ENCODE assay signal across 11 cellular contexts in genomic region chr11:34235189-34235588, GRCh38.
DNase-seq lines count a peak whose midpoint lies in the region; ATAC-seq and TF ChIP-seq lines count a peak whose summit lies in the region.
"Had no signal": no experiment of that assay in that cellular context is flagged by ENCODE, and none has a peak within 500 bp of the region (broad histone marks: within the 10 kb centered on the region; RNA-seq: fewer than 3 reads in every experiment).

No MANE protein-coding gene starts in this region.

- CTCF ChIA-PET in HEK293T (lab: Yijun Ruan, JAX): no interaction called here

- TF ChIP-seq CTCF in GM10266 (IDR thresholded peaks at IDR 0.05; ENCODE audit: control insufficient read depth, insufficient read depth, low read depth, missing control alignments): no peak

- H3K36me3 Mint-ChIP-seq in central memory CD8-positive, alpha-beta T cell (ENCODE audit: insufficient read depth): no peaks in the 10 kb centered on the region

- peaks cover 19% of the 10 kb centered on the region for H3K4me1 Mint-ChIP-seq in central memory CD8-positive, alpha-beta T cell

- H3K27me3 Mint-ChIP-seq in central memory CD8-positive, alpha-beta T cell: peaks cover 32% of the 10 kb centered on the region

- DNase-seq in central memory CD8-positive, alpha-beta T cell (ENCODE audit: low spot score in 2 of 2): no peak
- no peak for DNase-seq in HEK293T (ENCODE audit: extremely low spot score)
- DNase-seq in NCI-H2227 (lab: John Stamatoyannopoulos, UW; ENCODE audit: unreplicated experiment): no peak
- DNase-seq in GM10266 (ENCODE audit: extremely low spot score): no peak
- DNase-seq in RPMI8226: no peak
- DNase-seq: activated gamma-delta T cell treated with Interleukin-2 at 50 U/mL for 16 hours, cortex of kidney, Karpas-422 had no signal

- POLR2A ChIA-PET in HEK293T (lab: Yijun Ruan, JAX): no interaction called here

- peak overlapping the region; percentile 62 for H3K27ac Mint-ChIP-seq in central memory CD8-positive, alpha-beta T cell (ENCODE audit: low read depth)

- H3K4me3 Mint-ChIP-seq in central memory CD8-positive, alpha-beta T cell: no peak overlapping the region

- ATAC-seq in GM18498 (IDR thresholded peaks at IDR 0.05; ENCODE audit: unreplicated experiment) (peak; percentile 28), GM19463 (IDR thresholded peaks at IDR 0.05; ENCODE audit: unreplicated experiment) (peak; percentile 29), HG03280 (IDR thresholded peaks at IDR 0.05; ENCODE audit: unreplicated experiment) (peak; percentile 42)
- ATAC-seq in central memory CD8-positive, alpha-beta T cell (replicated peaks; ENCODE audit: extremely low read depth, poor library complexity, severe bottlenecking): no peak

- no peaks in the 10 kb centered on the region for H3K9me3 Mint-ChIP-seq in central memory CD8-positive, alpha-beta T cell

TF ChIP-seq in HEK293T, 16 proteins besides CTCF, POLR2A, EP300 and RAD21:
- TF ChIP-seq CTBP1 (IDR thresholded peaks at IDR 0.05; ENCODE audit: borderline replicate concordance) (no peak), HDGF (IDR thresholded peaks at IDR 0.05; ENCODE audit: borderline replicate concordance) (no peak), ARNT (IDR thresholded peaks at IDR 0.05) (no peak), FOXK2 (IDR thresholded peaks at IDR 0.05) (no peak), TARDBP (IDR thresholded peaks at IDR 0.05) (no peak), SP1 (IDR thresholded peaks at IDR 0.05) (no peak), ZNF384 (IDR thresholded peaks at IDR 0.05) (no peak), SUZ12 (IDR thresholded peaks at IDR 0.05) (no peak), FOXA1 (IDR thresholded peaks at IDR 0.05) (no peak), ELF4 (IDR thresholded peaks at IDR 0.05) (no peak), BHLHE40 (IDR thresholded peaks at IDR 0.05; ENCODE audit: borderline replicate concordance) (no peak), LEF1 (IDR thresholded peaks at IDR 0.05; ENCODE audit: borderline replicate concordance) (no peak), NFRKB (IDR thresholded peaks at IDR 0.05) (no peak), FOXM1 (IDR thresholded peaks at IDR 0.05; ENCODE audit: borderline replicate concordance) (no peak), L3MBTL2 (conservative IDR thresholded peaks at IDR 0.05) (no peak)
- TF ChIP-seq, protein P1, sequence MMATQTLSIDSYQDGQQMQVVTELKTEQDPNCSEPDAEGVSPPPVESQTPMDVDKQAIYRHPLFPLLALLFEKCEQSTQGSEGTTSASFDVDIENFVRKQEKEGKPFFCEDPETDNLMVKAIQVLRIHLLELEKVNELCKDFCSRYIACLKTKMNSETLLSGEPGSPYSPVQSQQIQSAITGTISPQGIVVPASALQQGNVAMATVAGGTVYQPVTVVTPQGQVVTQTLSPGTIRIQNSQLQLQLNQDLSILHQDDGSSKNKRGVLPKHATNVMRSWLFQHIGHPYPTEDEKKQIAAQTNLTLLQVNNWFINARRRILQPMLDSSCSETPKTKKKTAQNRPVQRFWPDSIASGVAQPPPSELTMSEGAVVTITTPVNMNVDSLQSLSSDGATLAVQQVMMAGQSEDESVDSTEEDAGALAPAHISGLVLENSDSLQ (IDR thresholded peaks at IDR 0.05): no peak
